ENCODE assay signal across 33 cellular contexts in the genomic region with DNA sequence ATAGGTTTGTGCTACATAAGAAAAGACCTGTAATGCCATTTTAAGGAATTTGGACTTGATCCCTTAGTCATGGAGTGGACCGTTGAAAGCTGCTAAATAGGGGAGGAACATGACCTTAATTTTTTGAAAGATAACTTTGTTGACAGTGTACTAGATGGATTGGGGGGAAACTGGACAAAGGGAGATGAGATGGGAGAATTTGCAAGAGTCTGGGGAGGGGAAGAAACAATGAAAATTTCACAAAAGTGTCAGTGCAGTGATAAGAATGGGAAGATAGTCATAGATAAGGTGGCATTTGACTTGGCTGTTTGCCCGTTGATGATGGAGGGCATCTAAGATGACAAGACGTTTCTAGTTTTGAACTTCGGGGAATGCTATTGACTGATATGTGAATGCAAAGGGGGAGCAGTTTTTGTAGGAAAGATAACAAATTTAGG. TPM values are rescaled to one million over a fixed set of nuclear protein-coding genes. Genes with fewer than 3 reads are reported as not detected.
"Had no signal": no experiment of that assay in that cellular context is flagged by ENCODE, and none has a peak within 500 bp of the region (broad histone marks: within the 10 kb centered on the region; RNA-seq: fewer than 3 reads in every experiment).

No MANE protein-coding gene starts in this region.

- H3K27ac ChIP-seq: stomach, suprapubic skin, testis, thoracic aorta, thyroid gland, tibial artery, tibial nerve, transverse colon, upper lobe of left lung, upper lobe of right lung, uterus, vagina had no signal

- FAIRE-seq: urothelium cell line had no signal

- H3K27ac Mint-ChIP-seq: stimulated activated effector memory CD8-positive, alpha-beta T cell treated with anti-CD3 and anti-CD28 coated beads, Interleukin-12 subunit alpha, Interleukin-12 subunit beta, amount 100 ng/mL, for 72 hours; stimulated activated memory B cell treated with anti-CD40 and anti-IgM and Interleukin-4, amounts not matched to agents 10 μg/mL and 1 μg/mL and 100 μg/mL, for 72 hours; stimulated activated naive B cell treated with anti-CD40 and anti-IgM and Interleukin-4, amounts not matched to agents 10 μg/mL and 1 μg/mL and 100 μg/mL, for 72 hours; stimulated activated naive CD8-positive, alpha-beta T cell treated with anti-CD3 and anti-CD28 coated beads, Interleukin-15, amount 100 ng/mL, for 72 hours; stimulated activated naive CD8-positive, alpha-beta T cell treated with anti-CD3 and anti-CD28 coated beads, Interleukin-15, Interleukin-2, amounts not matched to agents 100 ng/mL and 50 ng/mL, for 24 hours; type B pancreatic cell had no signal

- ATAC-seq: stimulated activated effector memory CD8-positive, alpha-beta T cell treated with anti-CD3 and anti-CD28 coated beads, Interleukin-12 subunit alpha, Interleukin-12 subunit beta, amount 100 ng/mL, for 72 hours; stimulated activated memory B cell treated with anti-CD40 and anti-IgM and Interleukin-4, amounts not matched to agents 10 μg/mL and 1 μg/mL and 100 μg/mL, for 72 hours; stimulated activated naive B cell treated with anti-CD40 and anti-IgM and Interleukin-4, amounts not matched to agents 10 μg/mL and 1 μg/mL and 100 μg/mL, for 72 hours; stimulated activated naive CD8-positive, alpha-beta T cell treated with anti-CD3 and anti-CD28 coated beads, Interleukin-15, amount 100 ng/mL, for 72 hours; stimulated activated naive CD8-positive, alpha-beta T cell treated with anti-CD3 and anti-CD28 coated beads, Interleukin-15, Interleukin-2, amounts not matched to agents 100 U/mL and 50 U/mL, for 24 hours; upper lobe of right lung had no signal

- H3K27me3 ChIP-seq: testis, thyroid gland, tibial nerve, upper lobe of left lung, upper lobe of right lung, uterus, vagina had no signal

- DNase-seq: stimulated activated CD4-positive, alpha-beta T cell treated with anti-CD3 and anti-CD28 coated beads, Interleukin-2, amount 100 ng/mL, for 48 hours; stimulated activated CD4-positive, alpha-beta T cell treated with anti-CD3 and anti-CD28 coated beads, Interleukin-4, amount 100 ng/mL, for 1 hour; stimulated activated CD4-positive, alpha-beta T cell treated with anti-CD3 and anti-CD28 coated beads, Interleukin-4, amount 100 ng/mL, for 24 hours; stimulated activated CD4-positive, alpha-beta T cell treated with anti-CD3 and anti-CD28 coated beads, Interleukin-4, amount 100 ng/mL, for 4 hours; stimulated activated CD8-positive, alpha-beta memory T cell treated with anti-CD3 and anti-CD28 coated beads, Interleukin-4, amount 100 ng/mL, for 48 hours; stimulated activated naive B cell treated with anti-CD40 and anti-IgM and Interleukin-4, amounts not matched to agents 10 μg/mL and 1 μg/mL and 100 μg/mL, for 72 hours; stimulated activated naive CD4-positive, alpha-beta T cell; stimulated activated naive CD4-positive, alpha-beta T cell treated with Interleukin-2 at 50 U/mL for 16 hours; stimulated activated naive CD8-positive, alpha-beta T cell treated with anti-CD3 and anti-CD28 coated beads, Interleukin-15, amount 100 ng/mL, for 72 hours; stimulated activated naive CD8-positive, alpha-beta T cell treated with anti-CD3 and anti-CD28 coated beads, Interleukin-15, Interleukin-2, amounts not matched to agents 100 U/mL and 50 U/mL, for 24 hours; stomach; substantia nigra; testis; thyroid gland; tibial artery; transverse colon; trophoblast cell; upper lobe of left lung; upper lobe of right lung; uterus had no signal

- H3K36me3 ChIP-seq: stomach, suprapubic skin, thoracic aorta, thyroid gland, tibial artery, tibial nerve, transverse colon, upper lobe of left lung, upper lobe of right lung, uterus, vagina had no signal

- H3K9me3 ChIP-seq: stomach, suprapubic skin, testis, thoracic aorta, thyroid gland, tibial artery, tibial nerve, transverse colon, upper lobe of left lung, upper lobe of right lung, uterus, vagina had no signal

- H3K4me1 ChIP-seq: stomach, thyroid gland, tibial artery, tibial nerve, transverse colon, upper lobe of left lung, upper lobe of right lung, uterus, vagina had no signal

- H3K4me3 ChIP-seq: stomach, suprapubic skin, testis, thoracic aorta, thyroid gland, tibial artery, tibial nerve, transverse colon, upper lobe of left lung, upper lobe of right lung, uterus, vagina had no signal

- H3K4me1 Mint-ChIP-seq: stimulated activated effector memory CD8-positive, alpha-beta T cell treated with anti-CD3 and anti-CD28 coated beads, Interleukin-12 subunit alpha, Interleukin-12 subunit beta, amount 100 ng/mL, for 72 hours; stimulated activated memory B cell treated with anti-CD40 and anti-IgM and Interleukin-4, amounts not matched to agents 10 μg/mL and 1 μg/mL and 100 μg/mL, for 72 hours; stimulated activated naive B cell treated with anti-CD40 and anti-IgM and Interleukin-4, amounts not matched to agents 10 μg/mL and 1 μg/mL and 100 μg/mL, for 72 hours; stimulated activated naive CD8-positive, alpha-beta T cell treated with anti-CD3 and anti-CD28 coated beads, Interleukin-15, amount 100 ng/mL, for 72 hours had no signal

- H3K36me3 Mint-ChIP-seq: stimulated activated effector memory CD8-positive, alpha-beta T cell treated with anti-CD3 and anti-CD28 coated beads, Interleukin-12 subunit alpha, Interleukin-12 subunit beta, amount 100 ng/mL, for 72 hours; stimulated activated memory B cell treated with anti-CD40 and anti-IgM and Interleukin-4, amounts not matched to agents 10 μg/mL and 1 μg/mL and 100 μg/mL, for 72 hours; type B pancreatic cell had no signal

- H3K9me3 Mint-ChIP-seq: stimulated activated effector memory CD8-positive, alpha-beta T cell treated with anti-CD3 and anti-CD28 coated beads, Interleukin-12 subunit alpha, Interleukin-12 subunit beta, amount 100 ng/mL, for 72 hours; stimulated activated memory B cell treated with anti-CD40 and anti-IgM and Interleukin-4, amounts not matched to agents 10 μg/mL and 1 μg/mL and 100 μg/mL, for 72 hours; stimulated activated naive B cell treated with anti-CD40 and anti-IgM and Interleukin-4, amounts not matched to agents 10 μg/mL and 1 μg/mL and 100 μg/mL, for 72 hours; stimulated activated naive CD8-positive, alpha-beta T cell treated with anti-CD3 and anti-CD28 coated beads, Interleukin-15, amount 100 ng/mL, for 72 hours; stimulated activated naive CD8-positive, alpha-beta T cell treated with anti-CD3 and anti-CD28 coated beads, Interleukin-15, Interleukin-2, amounts not matched to agents 100 ng/mL and 50 ng/mL, for 24 hours; type B pancreatic cell had no signal

- H3K4me3 Mint-ChIP-seq: stimulated activated effector memory CD8-positive, alpha-beta T cell treated with anti-CD3 and anti-CD28 coated beads, Interleukin-12 subunit alpha, Interleukin-12 subunit beta, amount 100 ng/mL, for 72 hours; stimulated activated memory B cell treated with anti-CD40 and anti-IgM and Interleukin-4, amounts not matched to agents 10 μg/mL and 1 μg/mL and 100 μg/mL, for 72 hours; stimulated activated naive B cell treated with anti-CD40 and anti-IgM and Interleukin-4, amounts not matched to agents 10 μg/mL and 1 μg/mL and 100 μg/mL, for 72 hours; stimulated activated naive CD8-positive, alpha-beta T cell treated with anti-CD3 and anti-CD28 coated beads, Interleukin-15, amount 100 ng/mL, for 72 hours; stimulated activated naive CD8-positive, alpha-beta T cell treated with anti-CD3 and anti-CD28 coated beads, Interleukin-15, Interleukin-2, amounts not matched to agents 100 ng/mL and 50 ng/mL, for 24 hours; type B pancreatic cell had no signal

RNA-seq across cellular contexts. Expression of a gene that starts 22.3 kb away (rescaled TPM):
- total RNA-seq: suprapubic skin, temporal lobe, thoracic aorta, thyroid gland, tibial nerve, upper lobe of left lung, upper lobe of right lung, ureter, urinary bladder, uterus, vagina had no signal
- polyA plus RNA-seq: urinary bladder had no signal

RNA-seq across cellular contexts. Expression of a gene that starts 40.4 kb away (rescaled TPM):
- total RNA-seq: subcutaneous adipose tissue, testis, thyroid gland, tibial nerve, upper lobe of right lung, vagina had no signal

RNA-seq across cellular contexts. Expression of a gene that starts 44.9 kb away (rescaled TPM):
- total RNA-seq: stomach, subcutaneous adipose tissue, thoracic aorta, thyroid gland, tibial nerve, transverse colon, upper lobe of left lung, upper lobe of right lung, ureter, urinary bladder, uterus, vagina had no signal
- polyA plus RNA-seq: stomach, urinary bladder had no signal
